Comparison of ENCODE assay signal across 1 cellular context in genomic region chr1:232748910-232749368, GRCh38.
TF ChIP-seq lines count a peak whose summit lies in the region.

No MANE protein-coding gene starts in this region.

TF ChIP-seq in HEK293, 187 proteins besides CTCF, POLR2A, EP300 and RAD21 (continued from another document):
- TF ChIP-seq PRDM2 (tag by site-specific recombination; IDR thresholded peaks at IDR 0.05; ENCODE audit: borderline replicate concordance) (no peak), KLF8 (tag by site-specific recombination; IDR thresholded peaks at IDR 0.05) (no peak), ZNF561 (tag by site-specific recombination; IDR thresholded peaks at IDR 0.05; ENCODE audit: borderline replicate concordance) (peak; percentile 97), ZNF791 (tag by site-specific recombination; IDR thresholded peaks at IDR 0.05) (no peak), REST (tag by site-specific recombination; IDR thresholded peaks at IDR 0.05) (no peak), ZNF274 (IDR thresholded peaks at IDR 0.05; ENCODE audit: low read length) (no peak), ZNF274 (tag by site-specific recombination; IDR thresholded peaks at IDR 0.05; ENCODE audit: borderline replicate concordance) (no peak), ZEB2 (tag by site-specific recombination; IDR thresholded peaks at IDR 0.05) (no peak), ZNF184 (tag by site-specific recombination; IDR thresholded peaks at IDR 0.05) (no peak)
